8 cellular contexts compared by ENCODE assay signal in genomic region chr20:31595654-31596411, GRCh38. TPM values are rescaled to one million over a fixed set of nuclear protein-coding genes. Genes with fewer than 3 reads are reported as not detected.
DNase-seq lines count a peak whose midpoint lies in the region; ATAC-seq, FAIRE-seq and TF ChIP-seq lines count a peak whose summit lies in the region.

No MANE protein-coding gene starts in this region.

- peak; percentile 85 for FAIRE-seq in TTC549 (lab: Jason Lieb, UNC)

- H3K36me3 ChIP-seq in heart left ventricle (no peaks in the 10 kb centered on the region), gastrocnemius medialis (no peaks in the 10 kb centered on the region)

- peak in 1 of 2 donors; percentile 60 for TF ChIP-seq POLR2A in heart left ventricle (IDR thresholded peaks at IDR 0.05)
- no peak for TF ChIP-seq POLR2A in gastrocnemius medialis (IDR thresholded peaks at IDR 0.05)

- H3K9me3 Mint-ChIP-seq in activated T-cell treated with anti-CD3 and anti-CD28 coated beads, Interleukin-2, amount 50 U/mL, for 4 hours = no peaks in the 10 kb centered on the region

- H3K9me3 ChIP-seq in heart left ventricle = no peaks in the 10 kb centered on the region
- no peaks in the 10 kb centered on the region for H3K9me3 ChIP-seq in gastrocnemius medialis

- TF ChIP-seq CTCF in heart left ventricle (IDR thresholded peaks at IDR 0.05) (no peak), gastrocnemius medialis (IDR thresholded peaks at IDR 0.05 in 4 of 5, conservative IDR thresholded peaks at IDR 0.05 in 1 of 5) (no peak)

- H3K36me3 Mint-ChIP-seq in activated T-cell treated with anti-CD3 and anti-CD28 coated beads, Interleukin-2, amount 50 U/mL, for 4 hours (ENCODE audit: insufficient read depth) = no peaks in the 10 kb centered on the region

- H3K27ac ChIP-seq in heart left ventricle = peak overlapping the region; percentile 73 to 97 (median 90)
- peak overlapping the region; percentile 63 to 78 (median 68) for H3K27ac ChIP-seq in gastrocnemius medialis

- H3K4me1 ChIP-seq in heart left ventricle = peaks cover 3 to 40% (median 23%) of the 10 kb centered on the region in 12 donors
- H3K4me1 ChIP-seq in gastrocnemius medialis = no peaks in the 10 kb centered on the region

- H3K27me3 Mint-ChIP-seq in activated T-cell treated with anti-CD3 and anti-CD28 coated beads, Interleukin-2, amount 50 U/mL, for 4 hours (ENCODE audit: low read depth) = peaks cover 4% of the 10 kb centered on the region

- no peaks in the 10 kb centered on the region for H3K4me1 Mint-ChIP-seq in activated T-cell treated with anti-CD3 and anti-CD28 coated beads, Interleukin-2, amount 50 U/mL, for 4 hours (ENCODE audit: low read depth)

- in situ Hi-C loops in gastrocnemius medialis (cut with MboI; ENCODE audit: low sequenced_read_pairs in 4 of 4) = no loop called here

- 24 to 42% (median 40%) methylated on average over 11 to 15 of the region's 15 CpGs for WGBS in heart left ventricle, 4 donors

- intact Hi-C loops in heart left ventricle (cut with DNase I) = loop anchor here in 2 of 10 donors (1.0 to 2.0 kb wide), 4 partner anchors 8 to 23 kb away; no protein-coding TSS in a partner anchor
- intact Hi-C loops in gastrocnemius medialis (cut with DNase I; ENCODE audit: low total_unique reads) = loop anchor here (1.0 kb wide), 1 partner anchor 12 kb away; no protein-coding TSS in a partner anchor

- no peak overlapping the region for H3K4me3 Mint-ChIP-seq in activated T-cell treated with anti-CD3 and anti-CD28 coated beads, Interleukin-2, amount 50 U/mL, for 4 hours

- H3K27me3 ChIP-seq in heart left ventricle = no peaks in the 10 kb centered on the region
- no peaks in the 10 kb centered on the region for H3K27me3 ChIP-seq in gastrocnemius medialis

- peak; percentile 97 for DNase-seq in GM04504 (ENCODE audit: low read depth)
- peak; percentile 88 to 92 (median 90) for DNase-seq in heart left ventricle
- DNase-seq in gastrocnemius medialis = peak; percentile 37 to 69
- DNase-seq in superior temporal gyrus (ENCODE audit: extremely low spot score) = no peak
- no peak for DNase-seq in activated T-cell treated with anti-CD3 and anti-CD28 coated beads, Interleukin-2, amount 50 U/mL, for 4 hours

- H3K4me3 ChIP-seq in heart left ventricle (no peak overlapping the region), gastrocnemius medialis (no peak overlapping the region)

- ATAC-seq in heart left ventricle = peak; percentile 90 to 95 (median 92)
- peak; percentile 81 to 83 for ATAC-seq in gastrocnemius medialis
- no peak for ATAC-seq in GM18520 (IDR thresholded peaks at IDR 0.05; ENCODE audit: unreplicated experiment)
- ATAC-seq in activated T-cell treated with anti-CD3 and anti-CD28 coated beads, Interleukin-2, amount 50 U/mL, for 4 hours = no peak
- ATAC-seq in GM18517 (IDR thresholded peaks at IDR 0.05; ENCODE audit: unreplicated experiment) = no peak

RNA-seq across cellular contexts. Expression of gene ID1, which starts 9.3 kb away (rescaled TPM):
- total RNA-seq in heart left ventricle (100 to 1,000 TPM in 6 of 9 donors, 10 to 100 TPM in 3; 72.4 to 619 (median 112) TPM), gastrocnemius medialis (100 to 1,000 TPM; 115 to 206 (median 148) TPM)
- 100 to 1,000 TPM; 140 to 327 TPM for polyA plus RNA-seq in heart left ventricle
- 1 to 10 TPM; 1.4 to 1.6 (median 1.5) TPM for total RNA-seq in activated T-cell treated with anti-CD3 and anti-CD28 coated beads, Interleukin-2, amount 50 U/mL, for 4 hours

RNA-seq across cellular contexts. Expression of gene COX4I2, which starts 41.9 kb away (rescaled TPM):
- total RNA-seq in heart left ventricle (10 to 100 TPM in 5 of 9 donors, 1 to 10 TPM in 4; 5.7 to 29.4 (median 10.6) TPM), gastrocnemius medialis (10 to 100 TPM in 1 of 4 donors, 1 to 10 TPM in 3; 3.9 to 10.4 (median 4.3) TPM)
- 10 to 100 TPM; 13.6 to 42.8 TPM for polyA plus RNA-seq in heart left ventricle
- total RNA-seq in activated T-cell treated with anti-CD3 and anti-CD28 coated beads, Interleukin-2, amount 50 U/mL, for 4 hours = not detected

Comparison
In these comparisons a context has a peak if more than half of its experiments do, and no peak if none do; other contexts are left out.
1. DNase-seq: peak in GM04504 (single experiment), heart left ventricle (5 of 5) and gastrocnemius medialis (2 of 2); none in superior temporal gyrus (single experiment) and activated T-cell treated with anti-CD3 and anti-CD28 coated beads, Interleukin-2, amount 50 U/mL, for 4 hours (single experiment).
2. ATAC-seq: peak in heart left ventricle (4 of 4) and gastrocnemius medialis (2 of 2); none in GM18520 (single experiment), activated T-cell treated with anti-CD3 and anti-CD28 coated beads, Interleukin-2, amount 50 U/mL, for 4 hours (0 of 2) and GM18517 (single experiment).
3. RNA of gene ID1, which starts 9.3 kb away (total RNA-seq): 115 to 206 TPM in gastrocnemius medialis and 72.4 to 619 TPM in heart left ventricle; 1.4 to 1.6 TPM in activated T-cell treated with anti-CD3 and anti-CD28 coated beads, Interleukin-2, amount 50 U/mL, for 4 hours; every median in the first group is over 10 times any median in the second.
4. RNA of gene COX4I2, which starts 41.9 kb away (total RNA-seq): 5.7 to 29.4 TPM in heart left ventricle and 3.9 to 10.4 TPM in gastrocnemius medialis; not detected in activated T-cell treated with anti-CD3 and anti-CD28 coated beads, Interleukin-2, amount 50 U/mL, for 4 hours; every median in the first group is over 4 times any median in the second.